8 cellular contexts compared by ENCODE assay signal in genomic region chr10:71975891-71976725, GRCh38. TPM values are rescaled to one million over a fixed set of nuclear protein-coding genes. Genes with fewer than 3 reads are reported as not detected.
DNase-seq lines count a peak whose midpoint lies in the region; ATAC-seq and TF ChIP-seq lines count a peak whose summit lies in the region.

No MANE protein-coding gene starts in this region.

- DNase-seq in EH (ENCODE audit: low read depth) = peak; percentile 84
- DNase-seq in adipocyte (ENCODE audit: low read depth) = peak; percentile 71
- no peak for DNase-seq in heart right ventricle
- no peak for DNase-seq in NCI-H1105 treated with DMSO at 0.1 percent for 48 hours (lab: John Stamatoyannopoulos, UW)
- DNase-seq in activated effector memory CD4-positive, alpha-beta T cell treated with anti-CD3 and anti-CD28 coated beads, Interleukin-2, amount 50 U/mL, for 16 hours = no peak
- no peak for DNase-seq in NAMALWA (ENCODE audit: low spot score)
- no peak for DNase-seq in NCI-H1694 treated with DMSO at 0.1 percent for 48 hours (lab: John Stamatoyannopoulos, UW)

- no peaks in the 10 kb centered on the region for H3K27me3 ChIP-seq in adipocyte (replicated peaks; ENCODE audit: control insufficient read depth, insufficient read depth, low read length)
- H3K27me3 ChIP-seq in heart right ventricle = no peaks in the 10 kb centered on the region
- H3K27me3 ChIP-seq in rectal smooth muscle tissue (ENCODE audit: control insufficient read depth, insufficient read depth, low read length) = no peaks in the 10 kb centered on the region

- peak overlapping the region; percentile 59 for H3K9ac ChIP-seq in adipocyte (ENCODE audit: low read length)
- no peak overlapping the region for H3K9ac ChIP-seq in rectal smooth muscle tissue (ENCODE audit: low read length)

- peak overlapping the region; percentile 51 to 92 (median 77) for H3K27ac ChIP-seq in heart right ventricle
- peak overlapping the region; percentile 82 for H3K27ac ChIP-seq in rectal smooth muscle tissue (ENCODE audit: low read depth, low read length)

- peaks cover 99% of the 10 kb centered on the region for H3K4me1 ChIP-seq in adipocyte (ENCODE audit: control insufficient read depth, insufficient read depth, low read length)
- H3K4me1 ChIP-seq in heart right ventricle = peaks cover 49 to 100% (median 93%) of the 10 kb centered on the region in 9 donors
- peaks cover 51% of the 10 kb centered on the region for H3K4me1 ChIP-seq in rectal smooth muscle tissue (ENCODE audit: control insufficient read depth, insufficient read depth, low read length)

- ATAC-seq in heart right ventricle = peak; percentile 61 to 79 (median 74)

- TF ChIP-seq CTCF in heart right ventricle (IDR thresholded peaks at IDR 0.05) = no peak

- WGBS in heart right ventricle, 2 donors = 40 to 42% methylated on average over 11 of the region's 11 CpGs

- H3K36me3 ChIP-seq in adipocyte (ENCODE audit: control insufficient read depth, insufficient read depth, low read length, severe bottlenecking) (peaks cover 10% of the 10 kb centered on the region), heart right ventricle (peaks cover 0 to 5% (median 0%) of the 10 kb centered on the region in 9 donors), rectal smooth muscle tissue (ENCODE audit: control insufficient read depth, insufficient read depth, low read length) (peaks cover 6% of the 10 kb centered on the region)

- intact Hi-C loops in heart right ventricle (cut with DNase I) = loop anchor here in 3 of 10 donors (5.0 kb wide), 2 partner anchors 41 to 56 kb away; no protein-coding TSS in a partner anchor

- peak overlapping the region; percentile 58 for H3K4me3 ChIP-seq in adipocyte (ENCODE audit: low read length)
- H3K4me3 ChIP-seq in heart right ventricle = no peak overlapping the region
- no peak overlapping the region for H3K4me3 ChIP-seq in rectal smooth muscle tissue (ENCODE audit: low read length)

- H3K9me3 ChIP-seq in adipocyte (ENCODE audit: control insufficient read depth, low read length) (no peaks in the 10 kb centered on the region), heart right ventricle (no peaks in the 10 kb centered on the region)

RNA-seq across cellular contexts. Expression of gene CHST3, which starts 11.9 kb away (rescaled TPM):
- 10 to 100 TPM; 14.5 to 28.7 (median 21.3) TPM for total RNA-seq in heart right ventricle
- 10 to 100 TPM in 1 of 2 donors, 1 to 10 TPM in 1; 6.3 to 12.0 TPM for polyA plus RNA-seq in heart right ventricle

Comparison
In these comparisons a context has a peak if more than half of its experiments do, and no peak if none do; other contexts are left out.
1. DNase-seq: peak in EH (single experiment) and adipocyte (single experiment); none in heart right ventricle (0 of 2), NCI-H1105 treated with DMSO at 0.1 percent for 48 hours (single experiment), activated effector memory CD4-positive, alpha-beta T cell treated with anti-CD3 and anti-CD28 coated beads, Interleukin-2, amount 50 U/mL, for 16 hours (single experiment), NAMALWA (single experiment) and NCI-H1694 treated with DMSO at 0.1 percent for 48 hours (single experiment).